Comparison of ENCODE assay signal across 8 cellular contexts in the genomic region with DNA sequence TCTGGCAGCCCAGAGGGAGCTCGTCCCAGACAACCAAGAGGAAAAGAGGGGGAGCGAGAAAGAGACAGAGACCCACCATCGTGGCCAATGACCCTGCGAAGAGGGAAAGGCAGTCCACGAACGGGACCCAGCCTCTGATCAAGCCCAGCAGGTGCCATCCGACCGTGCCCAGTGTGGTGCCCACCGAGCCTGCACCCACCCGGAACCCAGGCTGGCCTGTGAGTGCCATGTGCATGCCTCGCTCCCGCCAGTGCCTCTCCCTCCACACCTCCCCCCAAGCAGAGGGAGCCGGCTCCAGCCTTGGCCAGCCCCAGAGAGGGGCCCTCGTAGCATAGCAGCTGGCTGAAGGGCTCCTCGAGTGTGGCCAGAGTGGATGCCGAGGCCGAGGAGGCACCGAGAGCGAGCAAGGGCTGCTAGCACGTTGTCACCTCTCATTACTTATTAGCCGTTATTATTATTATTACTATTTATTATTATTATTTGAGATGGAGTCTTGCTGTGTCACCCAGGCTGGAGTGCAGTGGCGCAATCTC.
"Had no signal": no experiment of that assay in that cellular context is flagged by ENCODE, and none has a peak within 500 bp of the region (broad histone marks: within the 10 kb centered on the region; RNA-seq: fewer than 3 reads in every experiment).

No MANE protein-coding gene starts in this region.

- ATAC-seq: HCT116, HepG2 had no signal

- H3K9me3 ChIP-seq: HAP-1 had no signal

- H3K36me3 ChIP-seq: HAP-1 had no signal

- H3K4me3 ChIP-seq: GM23248, HAP-1 had no signal

- H3K27ac ChIP-seq: GM23248 had no signal

- DNase-seq: GM23248, GOT3, H7, HFFc6, KBM-7 had no signal

- H3K4me1 ChIP-seq: HAP-1 had no signal
